10 cellular contexts compared by ENCODE assay signal in genomic region chr4:122797405-122798094, GRCh38. TPM values are rescaled to one million over a fixed set of nuclear protein-coding genes. Genes with fewer than 3 reads are reported as not detected.
DNase-seq lines count a peak whose midpoint lies in the region; ATAC-seq and TF ChIP-seq lines count a peak whose summit lies in the region.
"Had no signal": no experiment of that assay in that cellular context is flagged by ENCODE, and none has a peak within 500 bp of the region (broad histone marks: within the 10 kb centered on the region; RNA-seq: fewer than 3 reads in every experiment).

No MANE protein-coding gene starts in this region.

- WGBS in right cardiac atrium: 95% methylated on average over 2 of the region's 2 CpGs

- H3K4me1 ChIP-seq in GM23338 (ENCODE audit: insufficient read depth) (peaks cover 33% of the 10 kb centered on the region), right cardiac atrium (ENCODE audit: control insufficient read depth, insufficient read depth, low read length) (peaks cover 6% of the 10 kb centered on the region), skeletal muscle tissue (ENCODE audit: control insufficient read depth in 3 of 3, insufficient read depth in 3 of 3, low read length in 3 of 3) (peaks cover 0 to 7% (median 4%) of the 10 kb centered on the region in 3 donors)

- ATAC-seq in GM23338 (no peak), SK-N-SH treated with all-trans-retinoic acid at 6 μM for 48 hours (peak; percentile 64), right cardiac atrium (no peak), natural killer cell (no peak), HG02970 (IDR thresholded peaks at IDR 0.05; ENCODE audit: low FRiP score, unreplicated experiment) (no peak)

- H3K4me3 Mint-ChIP-seq in GM23338: no peak overlapping the region; the same call in 2 of the 3 replicates
- H3K4me3 Mint-ChIP-seq in natural killer cell: no peak overlapping the region
- H3K4me3 Mint-ChIP-seq: T-helper 1 cell treated with Interleukin-12 subunit alpha and Interleukin-12 subunit beta and Interleukin-4 antibody, amounts not matched to agents 30 μg/mL and 1 μg/mL, for 36 hours had no signal

- H3K27me3 Mint-ChIP-seq in GM23338 (ENCODE audit: insufficient read depth, low read depth, poor library complexity): peaks cover 12% of the 10 kb centered on the region
- H3K27me3 Mint-ChIP-seq in natural killer cell (ENCODE audit: low read depth in 2 of 2): peaks cover 0 to 4% of the 10 kb centered on the region in 2 donors

- H3K9me3 ChIP-seq in right cardiac atrium (ENCODE audit: control insufficient read depth, low read length) (no peaks in the 10 kb centered on the region), skeletal muscle tissue (ENCODE audit: control insufficient read depth in 3 of 3, low read length in 3 of 3) (no peaks in the 10 kb centered on the region)

- H3K36me3 Mint-ChIP-seq in GM23338 (ENCODE audit: low read depth) (peaks cover 6% of the 10 kb centered on the region; the same call in 1 of the 3 replicates), natural killer cell (no peaks in the 10 kb centered on the region)

- peaks cover 37% of the 10 kb centered on the region for H3K4me1 Mint-ChIP-seq in GM23338
- H3K4me1 Mint-ChIP-seq in natural killer cell: no peaks in the 10 kb centered on the region

- H3K36me3 ChIP-seq in GM23338 (ENCODE audit: insufficient read depth) (no peaks in the 10 kb centered on the region), skeletal muscle tissue (ENCODE audit: control insufficient read depth in 3 of 3, insufficient read depth in 3 of 3, low read length in 3 of 3) (no peaks in the 10 kb centered on the region)

- H3K9me3 Mint-ChIP-seq in GM23338 (0 out of 3 replicates have a peak, but pooled peaks cover 2% of the 10 kb centered on the region), natural killer cell (no peaks in the 10 kb centered on the region)
- H3K9me3 Mint-ChIP-seq: T-helper 1 cell treated with Interleukin-12 subunit alpha and Interleukin-12 subunit beta and Interleukin-4 antibody, amounts not matched to agents 30 μg/mL and 1 μg/mL, for 36 hours had no signal

- H3K9me2 ChIP-seq in GM23338 (ENCODE audit: insufficient read depth): no peaks in the 10 kb centered on the region

- no peaks in the 10 kb centered on the region for H4K20me1 ChIP-seq in GM23338 (replicated peaks; ENCODE audit: insufficient read depth)

- no peak overlapping the region for H2AFZ ChIP-seq in GM23338

- DNase-seq in GM23338 (ENCODE audit: low spot score): no peak
- no peak for DNase-seq in right cardiac atrium
- DNase-seq in superior temporal gyrus (ENCODE audit: extremely low spot score): no peak
- no peak for DNase-seq in natural killer cell
- no peak for DNase-seq in effector CD8-positive, alpha-beta T cell (lab: John Stamatoyannopoulos, UW)
- DNase-seq: activated CD8-positive, alpha-beta memory T cell treated with anti-CD3 and anti-CD28 coated beads, Interleukin-2, amount 50 U/mL, for 48 hours had no signal

- no peaks in the 10 kb centered on the region for H3K27me3 ChIP-seq in GM23338 (ENCODE audit: insufficient read depth)
- no peaks in the 10 kb centered on the region for H3K27me3 ChIP-seq in right cardiac atrium (ENCODE audit: control insufficient read depth, insufficient read depth)
- H3K27me3 ChIP-seq in skeletal muscle tissue (ENCODE audit: control insufficient read depth in 3 of 3, insufficient read depth in 3 of 3, low read length in 3 of 3): no peaks in the 10 kb centered on the region

- H3K4me3 ChIP-seq in GM23338 (no peak overlapping the region), right cardiac atrium (ENCODE audit: low read length) (peak overlapping the region; percentile 27), skeletal muscle tissue (ENCODE audit: low read length in 3 of 3) (peak overlapping the region in 1 of 3 donors; percentile 49)

- intact Hi-C loops in right cardiac atrium (cut with DNase I): no loop called here
- intact Hi-C loops in natural killer cell (cut with micrococcal nuclease): no loop called here

- H3K79me2 ChIP-seq in GM23338 (replicated peaks; ENCODE audit: insufficient read depth): no peaks in the 10 kb centered on the region

- H3K27ac Mint-ChIP-seq in GM23338: peak overlapping the region; percentile 95
- no peak overlapping the region for H3K27ac Mint-ChIP-seq in natural killer cell
- H3K27ac Mint-ChIP-seq: T-helper 1 cell treated with Interleukin-12 subunit alpha and Interleukin-12 subunit beta and Interleukin-4 antibody, amounts not matched to agents 30 μg/mL and 1 μg/mL, for 36 hours had no signal

- peaks cover 11% of the 10 kb centered on the region for H3F3A ChIP-seq in GM23338 (replicated peaks; ENCODE audit: low read depth)

- no peak overlapping the region for H3K9ac ChIP-seq in skeletal muscle tissue (ENCODE audit: low read depth in 1 of 3, low read length in 3 of 3)

- H3K4me2 ChIP-seq in GM23338: peak overlapping the region; percentile 40

- H3K27ac ChIP-seq in GM23338 (ENCODE audit: low read depth) (peak overlapping the region; percentile 95), right cardiac atrium (ENCODE audit: low read length) (peak overlapping the region; percentile 66), skeletal muscle tissue (ENCODE audit: low read depth, low read length) (peak overlapping the region; percentile 31)

- TF ChIP-seq CTCF in GM23338 (conservative IDR thresholded peaks at IDR 0.05; ENCODE audit: low read depth in 2 of 2) (no peak), natural killer cell (IDR thresholded peaks at IDR 0.05) (no peak)

TF ChIP-seq in GM23338, 12 proteins besides CTCF, POLR2A, EP300 and RAD21:
- no peak for TF ChIP-seq ZNF331 (CRISPR knock-in tag; IDR thresholded peaks at IDR 0.05; ENCODE audit: low read depth)
- TF ChIP-seq POLR2AphosphoS5 (IDR thresholded peaks at IDR 0.05; ENCODE audit: low read depth): 0 out of 2 replicates have a peak, but pooled peaks have one; percentile 4

TF ChIP-seq in SK-N-SH treated with all-trans-retinoic acid at 6 μM for 48 hours, 23 proteins besides CTCF, POLR2A, EP300 and RAD21:
- no peak for TF ChIP-seq ZFP3 (CRISPR knock-in tag; IDR thresholded peaks at IDR 0.05)
- TF ChIP-seq ESRRG (CRISPR knock-in tag; IDR thresholded peaks at IDR 0.05): no peak
- TF ChIP-seq BACH2 (CRISPR knock-in tag; IDR thresholded peaks at IDR 0.05; ENCODE audit: borderline replicate concordance): no peak
- TF ChIP-seq ZNF8 (CRISPR knock-in tag; IDR thresholded peaks at IDR 0.05): no peak
- no peak for TF ChIP-seq SNAI2 (CRISPR knock-in tag; IDR thresholded peaks at IDR 0.05)
- TF ChIP-seq, protein P1, sequence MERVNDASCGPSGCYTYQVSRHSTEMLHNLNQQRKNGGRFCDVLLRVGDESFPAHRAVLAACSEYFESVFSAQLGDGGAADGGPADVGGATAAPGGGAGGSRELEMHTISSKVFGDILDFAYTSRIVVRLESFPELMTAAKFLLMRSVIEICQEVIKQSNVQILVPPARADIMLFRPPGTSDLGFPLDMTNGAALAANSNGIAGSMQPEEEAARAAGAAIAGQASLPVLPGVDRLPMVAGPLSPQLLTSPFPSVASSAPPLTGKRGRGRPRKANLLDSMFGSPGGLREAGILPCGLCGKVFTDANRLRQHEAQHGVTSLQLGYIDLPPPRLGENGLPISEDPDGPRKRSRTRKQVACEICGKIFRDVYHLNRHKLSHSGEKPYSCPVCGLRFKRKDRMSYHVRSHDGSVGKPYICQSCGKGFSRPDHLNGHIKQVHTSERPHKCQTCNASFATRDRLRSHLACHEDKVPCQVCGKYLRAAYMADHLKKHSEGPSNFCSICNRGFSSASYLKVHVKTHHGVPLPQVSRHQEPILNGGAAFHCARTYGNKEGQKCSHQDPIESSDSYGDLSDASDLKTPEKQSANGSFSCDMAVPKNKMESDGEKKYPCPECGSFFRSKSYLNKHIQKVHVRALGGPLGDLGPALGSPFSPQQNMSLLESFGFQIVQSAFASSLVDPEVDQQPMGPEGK (CRISPR knock-in tag; IDR thresholded peaks at IDR 0.05; ENCODE audit: borderline replicate concordance): no peak
- TF ChIP-seq TCF4 (CRISPR knock-in tag; IDR thresholded peaks at IDR 0.05; ENCODE audit: borderline replicate concordance): no peak
- TF ChIP-seq GLIS3 (CRISPR knock-in tag; IDR thresholded peaks at IDR 0.05): no peak

RNA-seq across cellular contexts. Expression of gene FGF2, which starts 29.1 kb away (rescaled TPM):
- 84.4 and 96.0 TPM in 2 replicates for total RNA-seq in GM23338 (2014; rRNA removed; shearing (Covaris generic))
- polyA plus RNA-seq in GM23338 (2016; fragmentation: Nextera tagmentation; extraction: Ambion mirVana): 28.3 and 28.8 TPM in 2 replicates
- 10 to 100 TPM in 1 of 4 donors, 1 to 10 TPM in 3; 6.7 to 10.6 (median 8.3) TPM for total RNA-seq in right cardiac atrium
- polyA plus RNA-seq in right cardiac atrium: 3.5 TPM
- 8.4 TPM for total RNA-seq in skeletal muscle tissue
- not detected for total RNA-seq in natural killer cell

Comparison
In these comparisons a context has a peak if more than half of its experiments do, and no peak if none do; other contexts are left out.
1. H3K27ac ChIP-seq: peak in every context shown above with its lines; median percentile 95 in GM23338; 66 in right cardiac atrium; 31 in skeletal muscle tissue.